15 cellular contexts compared by ENCODE assay signal in genomic region chr4:97942137-97942536, GRCh38.
"Had no signal": no experiment of that assay in that cellular context is flagged by ENCODE, and none has a peak within 500 bp of the region (broad histone marks: within the 10 kb centered on the region; RNA-seq: fewer than 3 reads in every experiment).

No MANE protein-coding gene starts in this region.

- H3K79me2 ChIP-seq: parathyroid adenoma had no signal

- DNase-seq: activated CD4-positive, alpha-beta T cell treated with anti-CD3 and anti-CD28 coated beads, Interleukin-2, amount 50 U/mL, for 1 hour; activated naive CD4-positive, alpha-beta T cell treated with anti-CD3 and anti-CD28 coated beads for 36 hours; activated naive CD8-positive, alpha-beta T cell treated with anti-CD3 and anti-CD28 coated beads, Interleukin-2, amount 50 U/mL, for 24 hours; activated T-cell treated with anti-CD3 and anti-CD28 coated beads for 4 hours; heart right ventricle; left lung; naive thymus-derived CD8-positive, alpha-beta T cell; retina; T-helper 2 cell; uterus had no signal

- ATAC-seq: activated naive CD8-positive, alpha-beta T cell treated with anti-CD3 and anti-CD28 coated beads, Interleukin-2, amount 50 U/mL, for 24 hours; activated T-helper 17 cell treated with anti-CD3 and anti-CD28 coated beads, Interleukin-2, amount 50 U/mL, for 72 hours; heart right ventricle; left lung; naive thymus-derived CD8-positive, alpha-beta T cell; stimulated activated effector memory CD8-positive, alpha-beta T cell treated with anti-CD3 and anti-CD28 coated beads, Interleukin-12 subunit alpha, Interleukin-12 subunit beta, amount 100 ng/mL, for 72 hours had no signal

- H3K27ac ChIP-seq: ascending aorta, cardiac muscle cell, heart right ventricle, left lung, parathyroid adenoma, uterus had no signal

- H2AFZ ChIP-seq: parathyroid adenoma had no signal

- H3K27me3 ChIP-seq: ascending aorta, cardiac muscle cell, heart right ventricle, left lung, uterus had no signal

- H3K4me1 ChIP-seq: ascending aorta, heart right ventricle, left lung, parathyroid adenoma, uterus had no signal

- H3K4me3 ChIP-seq: ascending aorta, cardiac muscle cell, heart right ventricle, left lung, uterus had no signal

- H3K36me3 ChIP-seq: ascending aorta, cardiac muscle cell, heart right ventricle, uterus had no signal

- H3K9ac ChIP-seq: parathyroid adenoma had no signal
